Comparison of ENCODE assay signal across 1 cellular context in genomic region chr2:170155022-170155722, GRCh38.
A peak's percentile ranks its signal among the peaks of the same experiment; 100 is the strongest.
TF ChIP-seq lines count a peak whose summit lies in the region.

No MANE protein-coding gene starts in this region.

TF ChIP-seq in GM12878, 131 proteins besides CTCF, POLR2A, EP300 and RAD21 (continued from another document and continues in another):
- peak; percentile 55; the same call in 1 of the 2 replicates for TF ChIP-seq ATF2 (IDR thresholded peaks at IDR 0.05; ENCODE audit: low read length)
- TF ChIP-seq CEBPZ (IDR thresholded peaks at IDR 0.05; ENCODE audit: low read depth, low read length), result no peak
- TF ChIP-seq USF2 (IDR thresholded peaks at IDR 0.05; ENCODE audit: borderline replicate concordance, low read depth, low read length), result no peak
- TF ChIP-seq IRF4 (IDR thresholded peaks at IDR 0.05; ENCODE audit: low read depth, low read length), result peak; percentile 76; the same call in 1 of the 2 replicates
- TF ChIP-seq NFIC (IDR thresholded peaks at IDR 0.05; ENCODE audit: low read depth, low read length), result peak; percentile 82
- no peak for TF ChIP-seq SIX5 (IDR thresholded peaks at IDR 0.05; ENCODE audit: low read depth, low read length, severe bottlenecking)
- TF ChIP-seq HSF1 (IDR thresholded peaks at IDR 0.05; ENCODE audit: low read depth, low read length), result no peak
- peak; percentile 39 for TF ChIP-seq BCL3 (IDR thresholded peaks at IDR 0.05; ENCODE audit: borderline replicate concordance, insufficient read depth, low read depth, low read length, poor library complexity, severe bottlenecking)
- no peak for TF ChIP-seq STAT1 (conservative IDR thresholded peaks at IDR 0.05)
- no peak for TF ChIP-seq ZZZ3 (IDR thresholded peaks at IDR 0.05; ENCODE audit: control insufficient read depth, insufficient read length, low read depth)
- no peak for TF ChIP-seq E2F8 (IDR thresholded peaks at IDR 0.05; ENCODE audit: low read depth, partially characterized antibody)
- TF ChIP-seq POLR2AphosphoS2 (IDR thresholded peaks at IDR 0.05; ENCODE audit: low read depth, low read length), result no peak
- TF ChIP-seq SRF (IDR thresholded peaks at IDR 0.05; ENCODE audit: low read depth in 2 of 2, low read length in 2 of 2), result no peak
- TF ChIP-seq BRCA1 (IDR thresholded peaks at IDR 0.05; ENCODE audit: low read depth, low read length), result no peak
- no peak for TF ChIP-seq EZH2 (IDR thresholded peaks at IDR 0.05; ENCODE audit: borderline replicate concordance, control insufficient read depth, low read depth, low read length)
- no peak for TF ChIP-seq NRF1 (conservative IDR thresholded peaks at IDR 0.05; ENCODE audit: low read depth, low read length)
- TF ChIP-seq NFYA (IDR thresholded peaks at IDR 0.05; ENCODE audit: borderline replicate concordance, low read depth, low read length), result no peak
- no peak for TF ChIP-seq HDAC6 (IDR thresholded peaks at IDR 0.05; ENCODE audit: unreplicated experiment)
- no peak for TF ChIP-seq WRNIP1 (IDR thresholded peaks at IDR 0.05; ENCODE audit: borderline replicate concordance, low read depth, low read length)
- no peak for TF ChIP-seq CBX5 (IDR thresholded peaks at IDR 0.05; ENCODE audit: low read depth)
- no peak for TF ChIP-seq BACH1 (IDR thresholded peaks at IDR 0.05; ENCODE audit: borderline replicate concordance)
- TF ChIP-seq REST (IDR thresholded peaks at IDR 0.05; ENCODE audit: low read depth, low read length), result no peak
- TF ChIP-seq BCL11A (IDR thresholded peaks at IDR 0.05; ENCODE audit: low read depth, low read length), result peak; percentile 84
- TF ChIP-seq PML (IDR thresholded peaks at IDR 0.05; ENCODE audit: low read length), result no peak
- peak; percentile 84 for TF ChIP-seq IKZF1 (conservative IDR thresholded peaks at IDR 0.05)
- no peak for TF ChIP-seq NR2C1 (IDR thresholded peaks at IDR 0.05)
- TF ChIP-seq ZNF592 (IDR thresholded peaks at IDR 0.05), result no peak
- no peak for TF ChIP-seq RAD51 (IDR thresholded peaks at IDR 0.05)
- no peak for TF ChIP-seq ZBTB11 (CRISPR knock-in tag; IDR thresholded peaks at IDR 0.05)
- TF ChIP-seq JUNB (IDR thresholded peaks at IDR 0.05), result peak; percentile 87
